Comparison of ENCODE assay signal across 8 cellular contexts in genomic region chr10:35126530-35127288, GRCh38. TPM values are rescaled to one million over a fixed set of nuclear protein-coding genes. Genes with fewer than 3 reads are reported as not detected.
DNase-seq lines count a peak whose midpoint lies in the region; ATAC-seq and TF ChIP-seq lines count a peak whose summit lies in the region.

Gene CREM, plus strand, starts transcription at chr10:35126846. Its CDS starts 10,990 bp downstream, at chr10:35137836.

- H3K27ac ChIP-seq in WERI-Rb-1 (peak within 1 kb of the TSS; percentile 94), mammary epithelial cell (ENCODE audit: insufficient read depth, low read depth, low read length) (peak within 1 kb of the TSS; percentile 98), smooth muscle cell (ENCODE audit: low read depth) (peak within 1 kb of the TSS; percentile 100)

- H2AFZ ChIP-seq in mammary epithelial cell (ENCODE audit: low read depth, low read length) (peak within 1 kb of the TSS; percentile 95), smooth muscle cell (ENCODE audit: low read depth) (peak within 1 kb of the TSS; percentile 41)

- H3K4me3 ChIP-seq in WERI-Rb-1 (ENCODE audit: low read depth, low read length) (peak within 1 kb of the TSS; percentile 92), mammary epithelial cell (replicated peaks in 1 of 3; ENCODE audit: insufficient read depth in 1 of 3, low read depth in 2 of 3, low read length in 3 of 3) (peak within 1 kb of the TSS; percentile 68 to 91 (median 81)), smooth muscle cell (peak within 1 kb of the TSS; percentile 94)

- H3K36me3 ChIP-seq in WERI-Rb-1 (no peaks in the 10 kb centered on the region), mammary epithelial cell (ENCODE audit: insufficient read depth, low read length) (no peaks in the 10 kb centered on the region), smooth muscle cell (ENCODE audit: low read depth) (no peaks in the 10 kb centered on the region)

- H3K27me3 ChIP-seq in WERI-Rb-1 (ENCODE audit: insufficient read depth, low read depth, severe bottlenecking) (no peaks in the 10 kb centered on the region), mammary epithelial cell (ENCODE audit: insufficient read depth, low read length) (no peaks in the 10 kb centered on the region), smooth muscle cell (ENCODE audit: low read depth) (no peaks in the 10 kb centered on the region)

- WGBS in mammary epithelial cell (ENCODE audit: low coverage, missing lambda C conversion rate), result 0% methylated on average over 2 of the region's 80 CpGs
- 1% methylated on average over 59 of the region's 80 CpGs for WGBS in smooth muscle cell (ENCODE audit: low lambda C conversion rate)

- peaks cover 17% of the 10 kb centered on the region for H3K4me1 ChIP-seq in mammary epithelial cell (ENCODE audit: insufficient read depth, low read length)
- peaks cover 18% of the 10 kb centered on the region for H3K4me1 ChIP-seq in smooth muscle cell (ENCODE audit: low read depth)

- H3F3A ChIP-seq in smooth muscle cell (ENCODE audit: low read depth), result peaks cover 15% of the 10 kb centered on the region

- in situ Hi-C loops in mammary epithelial cell (cut with MboI; ENCODE audit: low sequenced_read_pairs in 2 of 2), result no loop called here

- H3K4me2 ChIP-seq in mammary epithelial cell (ENCODE audit: insufficient read depth, low read depth, low read length), result peak within 1 kb of the TSS; percentile 89
- H3K4me2 ChIP-seq in smooth muscle cell, result peak within 1 kb of the TSS; percentile 96

- CTCF ChIA-PET in mammary epithelial cell (lab: Charles Lee; ENCODE audit: low non-redundant PET), result interaction anchor here (0.6 to 2.6 kb wide), 6 partner anchors 21 to 707 kb away, joined by 3 to 34 read pairs (median 5); no protein-coding TSS in a partner anchor

- DNase-seq in AG08395 (ENCODE audit: low spot score), result peak; percentile 98
- peak; percentile 89 for DNase-seq in NCI-H2196 treated with DMSO at 0.1 percent for 48 hours (lab: John Stamatoyannopoulos, UW; ENCODE audit: unreplicated experiment)
- peak; percentile 96 for DNase-seq in WERI-Rb-1
- DNase-seq in mammary epithelial cell, result peak; percentile 94
- peak; percentile 97 for DNase-seq in iPS-NIHi11 (ENCODE audit: low spot score)
- DNase-seq in smooth muscle cell (lab: John Stamatoyannopoulos, UW; ENCODE audit: unreplicated experiment), result peak; percentile 99

- peak; percentile 71 for ATAC-seq in GM18873 (IDR thresholded peaks at IDR 0.05; ENCODE audit: low FRiP score, unreplicated experiment)
- peak; percentile 76 for ATAC-seq in HG03139 (IDR thresholded peaks at IDR 0.05; ENCODE audit: unreplicated experiment)

- peak within 1 kb of the TSS; percentile 97 for H3K9ac ChIP-seq in mammary epithelial cell (ENCODE audit: insufficient read depth, low read length)
- H3K9ac ChIP-seq in smooth muscle cell (ENCODE audit: low read depth), result peak within 1 kb of the TSS; percentile 100

- dilution Hi-C loops in mammary epithelial cell (cut with HindIII; ENCODE audit: low sequenced_read_pairs), result loop anchor here (5.0 kb wide), 2 partner anchors 54 to 86 kb away; no protein-coding TSS in a partner anchor

- intact Hi-C loops in mammary epithelial cell (cut with micrococcal nuclease), result loop anchor here (1.0 to 10.0 kb wide), 6 partner anchors 70 to 1651 kb away; partner anchors contain the start of gene CCNY

- H3K9me3 ChIP-seq in WERI-Rb-1 (ENCODE audit: severe bottlenecking), result no peaks in the 10 kb centered on the region
- no peaks in the 10 kb centered on the region for H3K9me3 ChIP-seq in mammary epithelial cell (replicated peaks; ENCODE audit: insufficient read depth, low read length)
- no peaks in the 10 kb centered on the region for H3K9me3 ChIP-seq in smooth muscle cell (replicated peaks; ENCODE audit: low read depth)

- peak; percentile 36; the same call in 1 of the 2 replicates for TF ChIP-seq CTCF in WERI-Rb-1 (IDR thresholded peaks at IDR 0.05; ENCODE audit: low read depth, low read length)
- TF ChIP-seq CTCF in mammary epithelial cell (conservative IDR thresholded peaks at IDR 0.05 in 1 of 2, IDR thresholded peaks at IDR 0.05 in 1 of 2; ENCODE audit: extremely low read depth in 1 of 2, insufficient read depth in 1 of 2, low read depth in 1 of 2, low read length in 2 of 2), result peak; percentile 30 to 85
- peak; percentile 98 for TF ChIP-seq CTCF in smooth muscle cell (IDR thresholded peaks at IDR 0.05; ENCODE audit: borderline replicate concordance, insufficient read depth, poor library complexity, severe bottlenecking)

- BruUV-seq in mammary epithelial cell (replicated peaks; lab: Mats Ljungman, UMichigan), result no TSS peak

- H3K79me2 ChIP-seq in mammary epithelial cell (ENCODE audit: insufficient read depth, low read length), result peaks cover 28% of the 10 kb centered on the region
- H3K79me2 ChIP-seq in smooth muscle cell (ENCODE audit: low read depth), result peaks cover 36% of the 10 kb centered on the region

- H4K20me1 ChIP-seq in mammary epithelial cell (ENCODE audit: insufficient read depth, low read length), result no peaks in the 10 kb centered on the region
- H4K20me1 ChIP-seq in smooth muscle cell (ENCODE audit: low read depth), result no peaks in the 10 kb centered on the region

RNA-seq across cellular contexts. Expression of gene CREM, which starts in this region (rescaled TPM):
- total RNA-seq in mammary epithelial cell, result 10 to 100 TPM; 15.2 to 17.3 TPM
- 15.0 TPM for polyA plus RNA-seq in mammary epithelial cell
- not detected for polyA minus RNA-seq in mammary epithelial cell
- total RNA-seq in smooth muscle cell, result 49.3 and 102 TPM in 2 replicates
- polyA plus RNA-seq in smooth muscle cell, result 45.9 and 46.4 TPM in 2 replicates

Comparison
In these comparisons a context has a peak if more than half of its experiments do, and no peak if none do; other contexts are left out.
1. Peak in every context shown above with its lines: DNase-seq, ATAC-seq, H3K4me3 ChIP-seq and H3K27ac ChIP-seq.
2. CTCF ChIP-seq: peak in every context shown above with its lines; median percentile 98 in smooth muscle cell; 58 in mammary epithelial cell; 36 in WERI-Rb-1.